In the genomic region with DNA sequence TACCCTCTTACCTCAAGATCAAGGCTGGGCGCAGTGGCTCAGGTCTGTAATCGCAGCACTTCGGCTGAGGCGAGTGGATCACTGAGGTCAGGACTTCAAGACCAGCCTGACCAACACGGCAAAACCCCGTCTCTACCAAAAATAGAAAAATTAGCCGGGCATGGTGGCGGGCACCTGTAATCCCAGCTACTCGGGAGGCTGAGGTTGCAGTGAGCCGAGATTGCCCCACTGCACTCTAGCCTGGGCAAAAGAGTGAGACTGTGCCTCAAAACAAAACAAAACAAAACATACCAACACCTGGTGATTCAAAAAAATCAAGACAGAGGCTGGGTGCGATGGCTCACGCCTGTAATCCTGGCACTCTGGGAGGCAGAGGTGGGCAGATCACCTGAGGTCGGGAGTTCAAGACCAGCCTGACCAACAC, we compare ENCODE assay signal across 1 cellular context.
A peak's percentile ranks its signal among the peaks of the same experiment; 100 is the strongest.
TF ChIP-seq lines count a peak whose summit lies in the region.

No MANE protein-coding gene starts in this region.

TF ChIP-seq in GM12878, 131 proteins besides CTCF, POLR2A, EP300 and RAD21:
- peak; percentile 65; the same call in 1 of the 2 replicates for TF ChIP-seq HDGF (IDR thresholded peaks at IDR 0.05)
